Comparison of ENCODE assay signal across 8 cellular contexts in the genomic region with DNA sequence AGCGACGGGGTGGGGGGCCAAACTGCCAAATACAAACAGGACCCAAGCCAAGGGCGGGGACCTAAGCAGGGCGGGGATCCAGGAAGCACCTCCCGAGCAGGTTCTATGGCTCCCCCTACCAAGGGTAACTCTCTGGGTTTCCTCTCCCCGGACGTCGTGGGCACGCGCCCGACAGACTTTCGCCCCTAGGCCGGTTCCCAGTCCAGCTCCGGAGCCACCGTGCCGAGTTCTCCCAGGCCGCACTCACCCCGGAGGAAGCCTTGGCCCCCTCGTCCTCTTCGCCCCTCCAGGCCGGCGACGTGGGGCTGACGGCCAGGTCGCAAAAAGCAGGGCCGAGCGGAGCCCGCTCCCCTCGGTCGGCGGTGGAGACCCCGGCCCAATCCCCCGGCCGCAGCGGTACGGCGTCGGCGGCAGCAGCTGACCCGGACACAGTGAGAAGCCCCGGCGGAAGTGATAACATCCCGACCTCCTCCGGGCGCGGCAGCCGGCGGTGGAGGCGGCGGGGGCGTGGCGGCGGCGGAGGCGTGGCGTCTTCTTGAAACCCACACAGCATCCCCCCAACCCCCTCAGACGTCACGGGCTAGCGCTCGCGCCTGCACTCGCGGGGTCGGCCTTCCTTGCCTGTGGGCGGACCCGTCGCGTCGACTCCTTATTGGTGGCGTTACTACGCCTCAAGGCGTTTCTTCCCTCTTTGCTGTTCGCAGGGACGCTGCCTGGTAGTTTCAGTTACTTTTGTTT. TPM values are rescaled to one million over a fixed set of nuclear protein-coding genes. Genes with fewer than 3 reads are reported as not detected.
DNase-seq lines count a peak whose midpoint lies in the region; ATAC-seq and TF ChIP-seq lines count a peak whose summit lies in the region.

BNIP2 (minus strand) TSS at position 433 of the 738 bp plus-strand sequence. CDS start 6,863 bp downstream, outside the sequence.

- in situ Hi-C loops in astrocyte of the cerebellum (cut with HindIII; ENCODE audit: low sequenced_read_pairs) = no loop called here

- H3K4me3 ChIP-seq in astrocyte of the cerebellum (ENCODE audit: low read depth, low read length) = peak within 1 kb of the TSS; percentile 97

- TF ChIP-seq CTCF in astrocyte of the cerebellum (IDR thresholded peaks at IDR 0.05; ENCODE audit: low read depth, low read length, missing control alignments) = no peak

- ATAC-seq in GM18502 (IDR thresholded peaks at IDR 0.05; ENCODE audit: poor library complexity, unreplicated experiment) (peak; percentile 81), HG02970 (IDR thresholded peaks at IDR 0.05; ENCODE audit: low FRiP score, unreplicated experiment) (peak; percentile 83), HG03469 (IDR thresholded peaks at IDR 0.05; ENCODE audit: unreplicated experiment) (no peak)

- DNase-seq in NCI-H2029 treated with DMSO at 0.1 percent for 48 hours (lab: John Stamatoyannopoulos, UW) (peak; percentile 36), T-helper 9 cell (peak; percentile 99), astrocyte of the cerebellum (ENCODE audit: low read depth) (peak; percentile 98), hepatic stellate cell (ENCODE audit: low spot score) (peak; percentile 94), renal cortical epithelial cell (ENCODE audit: low read depth) (peak; percentile 94)

RNA-seq across cellular contexts. Expression of gene BNIP2, which starts in this region (rescaled TPM):
- total RNA-seq in renal cortical epithelial cell = 153 and 187 TPM in 2 replicates

Comparison
In these comparisons a context has a peak if more than half of its experiments do, and no peak if none do; other contexts are left out.
1. DNase-seq: peak in every context shown above with its lines; median percentile 99 in T-helper 9 cell; 98 in astrocyte of the cerebellum; 94 in hepatic stellate cell; 94 in renal cortical epithelial cell; 36 in NCI-H2029 treated with DMSO at 0.1 percent for 48 hours.